In genomic region chrX:76145591-76146309, GRCh38 we compare ENCODE assay signal across 8 cellular contexts. TPM values are rescaled to one million over a fixed set of nuclear protein-coding genes. Genes with fewer than 3 reads are reported as not detected.
A peak's percentile ranks its signal among the peaks of the same experiment; 100 is the strongest.
DNase-seq lines count a peak whose midpoint lies in the region; ATAC-seq, FAIRE-seq and TF ChIP-seq lines count a peak whose summit lies in the region.
"Not testable (repeated sequence)": the region's sequence is repeated elsewhere in the genome, so short reads cannot be mapped to it uniquely, and the experiment has no call there.

No MANE protein-coding gene starts in this region.

- FAIRE-seq in H1 (lab: Jason Lieb, UNC), result not testable (repeated sequence)

- H3K4me3 ChIP-seq in H1 (ENCODE audit: extremely low read depth in 1 of 4, insufficient read depth in 2 of 4, low read depth in 3 of 4, low read length in 4 of 4); lung: not testable (repeated sequence)

- POLR2A ChIA-PET in activated CD8-positive, alpha-beta T cell treated with anti-CD3 and anti-CD28 coated beads, Interleukin-2, amount 10 ng/mL, durations not matched to agents 7 days and 5 days (lab: Charles Lee); H1 (lab: Charles Lee; ENCODE audit: partially characterized antibody): not testable (repeated sequence)

- not testable (repeated sequence) for H3K9ac ChIP-seq in H1 (replicated peaks in 1 of 4; ENCODE audit: extremely low read depth in 1 of 4, low read depth in 3 of 4, low read length in 3 of 4)

- 7% methylated on average over 5 of the region's 23 CpGs; no CpG with 5 or more reads in 1 of the 2 experiments for WGBS in H1 (ENCODE audit: extremely low coverage in 1 of 2, insufficient coverage in 1 of 2, insufficient read length in 1 of 2, insufficient replicate concordance in 2 of 2, low coverage in 1 of 2, low lambda C conversion rate in 2 of 2, missing lambda C conversion rate in 1 of 2), 2 experiments
- WGBS in lung, 2 donors, result 8 to 9% methylated on average over 7 of the region's 23 CpGs

- H3K27me3 ChIP-seq in H1 (replicated peaks in 1 of 4; ENCODE audit: control insufficient read depth in 3 of 4, extremely low read depth in 1 of 4, insufficient read depth in 3 of 4, low read length in 3 of 4); lung (ENCODE audit: control insufficient read depth, insufficient read depth): not testable (repeated sequence)

- not testable (repeated sequence) for H3K36me3 ChIP-seq in H1 (ENCODE audit: control insufficient read depth in 2 of 4, insufficient read depth in 4 of 4, low read length in 3 of 4); lung (ENCODE audit: control insufficient read depth in 2 of 2, insufficient read depth in 2 of 2, low read length in 2 of 2)

- H3K27ac ChIP-seq in H1 (ENCODE audit: low read depth, low read length), result not testable (repeated sequence)
- H3K27ac ChIP-seq in lung (ENCODE audit: low read depth in 1 of 2, low read length in 1 of 2), result peak overlapping the region in 1 of 2 donors; percentile 80

- peaks cover 22% of the 10 kb centered on the region for H3K4me1 Mint-ChIP-seq in activated CD8-positive, alpha-beta T cell treated with anti-CD3 and anti-CD28 coated beads, Interleukin-2, amount 10 ng/mL, durations not matched to agents 7 days and 5 days (ENCODE audit: low read depth)

- not testable (repeated sequence) for H3K79me2 ChIP-seq in H1 (ENCODE audit: control insufficient read depth in 1 of 2, insufficient read depth in 2 of 2, low read length in 2 of 2)

- H4K5ac ChIP-seq in H1 (ENCODE audit: insufficient read length, low read depth, low read length), result not testable (repeated sequence)

- H3K18ac ChIP-seq in H1 (ENCODE audit: extremely low read depth, low read length), result not testable (repeated sequence)

- H2BK20ac ChIP-seq in H1 (ENCODE audit: low read length), result not testable (repeated sequence)

- TF ChIP-seq EP300 in H1 (IDR thresholded peaks at IDR 0.05; ENCODE audit: borderline replicate concordance in 1 of 2, low read depth in 2 of 2, low read length in 2 of 2), result not testable (repeated sequence)

- TF ChIP-seq CTCF in H1 (IDR thresholded peaks at IDR 0.05; ENCODE audit: control extremely low read depth in 1 of 3, insufficient read depth in 1 of 3, low read depth in 1 of 3, low read length in 3 of 3); lung (IDR thresholded peaks at IDR 0.05; ENCODE audit: control extremely low read depth, extremely low read depth): not testable (repeated sequence)

- H3K23ac ChIP-seq in H1 (ENCODE audit: insufficient read length), result not testable (repeated sequence)

- H3K56ac ChIP-seq in H1 (replicated peaks; ENCODE audit: insufficient read length, low read depth, low read length), result peak overlapping the region; percentile 30

- H3K4me2 ChIP-seq in H1 (ENCODE audit: insufficient read depth in 1 of 2, low read depth in 2 of 2, low read length in 2 of 2), result peak overlapping the region; percentile 28 to 59; a peak in 2 of 4 replicates

- not testable (repeated sequence) for H2BK120ac ChIP-seq in H1 (replicated peaks; ENCODE audit: low read depth, low read length)

- H3K27ac Mint-ChIP-seq in activated CD8-positive, alpha-beta T cell treated with anti-CD3 and anti-CD28 coated beads, Interleukin-2, amount 10 ng/mL, durations not matched to agents 7 days and 5 days, result peak overlapping the region; percentile 97

- not testable (repeated sequence) for H3K27me3 Mint-ChIP-seq in activated CD8-positive, alpha-beta T cell treated with anti-CD3 and anti-CD28 coated beads, Interleukin-2, amount 10 ng/mL, durations not matched to agents 7 days and 5 days (ENCODE audit: low read depth)

- H3K4ac ChIP-seq in H1 (replicated peaks; ENCODE audit: insufficient read length, low read depth, low read length), result not testable (repeated sequence)

- not testable (repeated sequence) for TF ChIP-seq POLR2A in H1 (IDR thresholded peaks at IDR 0.05; ENCODE audit: control extremely low read depth in 1 of 2, low read depth in 2 of 2, low read length in 2 of 2)

- ATAC-seq in GM21528 (IDR thresholded peaks at IDR 0.05; ENCODE audit: low FRiP score, unreplicated experiment) (peak; percentile 66), HG03460 (IDR thresholded peaks at IDR 0.05; ENCODE audit: unreplicated experiment) (peak; percentile 48), lung (ENCODE audit: insufficient read depth, low FRiP score) (peak; percentile 75)
- peak; percentile 58 for ATAC-seq in activated CD8-positive, alpha-beta T cell treated with anti-CD3 and anti-CD28 coated beads, Interleukin-2, amount 10 ng/mL, durations not matched to agents 7 days and 5 days

- H2BK5ac ChIP-seq in H1 (ENCODE audit: low read depth, low read length), result not testable (repeated sequence)

- H2AFZ ChIP-seq in H1 (ENCODE audit: low read length), result not testable (repeated sequence)

- not testable (repeated sequence) for H4K20me1 ChIP-seq in H1 (replicated peaks in 1 of 2; ENCODE audit: control insufficient read depth in 1 of 2, insufficient read depth in 2 of 2, low read length in 2 of 2)

- H2BK12ac ChIP-seq in H1 (ENCODE audit: low read depth, low read length), result not testable (repeated sequence)

- not testable (repeated sequence) for H4K91ac ChIP-seq in H1 (replicated peaks; ENCODE audit: insufficient read length, low read length)

- TF ChIP-seq RAD21 in H1 (IDR thresholded peaks at IDR 0.05 in 1 of 2, conservative IDR thresholded peaks at IDR 0.05 in 1 of 2; ENCODE audit: low read depth in 2 of 2, low read length in 2 of 2), result not testable (repeated sequence)

- not testable (repeated sequence) for H2AK5ac ChIP-seq in H1 (ENCODE audit: low read depth, low read length)

- not testable (repeated sequence) for H3K9me3 ChIP-seq in H1 (ENCODE audit: insufficient read depth in 2 of 2, low read depth in 1 of 2, low read length in 1 of 2); lung (ENCODE audit: control insufficient read depth in 2 of 2, insufficient read depth in 1 of 2, low read length in 1 of 2)

- H3K9me3 Mint-ChIP-seq in activated CD8-positive, alpha-beta T cell treated with anti-CD3 and anti-CD28 coated beads, Interleukin-2, amount 10 ng/mL, durations not matched to agents 7 days and 5 days (ENCODE audit: insufficient read depth), result not testable (repeated sequence)

- not testable (repeated sequence) for H2BK15ac ChIP-seq in H1 (ENCODE audit: low read length)

- H4K8ac ChIP-seq in H1 (ENCODE audit: extremely low read depth, insufficient read depth, low read length), result not testable (repeated sequence)

- H3K4me3 Mint-ChIP-seq in activated CD8-positive, alpha-beta T cell treated with anti-CD3 and anti-CD28 coated beads, Interleukin-2, amount 10 ng/mL, durations not matched to agents 7 days and 5 days, result peak overlapping the region; percentile 79

- H3K23me2 ChIP-seq in H1 (ENCODE audit: low read depth, low read length), result not testable (repeated sequence)

- not testable (repeated sequence) for H3K36me3 Mint-ChIP-seq in activated CD8-positive, alpha-beta T cell treated with anti-CD3 and anti-CD28 coated beads, Interleukin-2, amount 10 ng/mL, durations not matched to agents 7 days and 5 days (ENCODE audit: low read depth)

- H3K79me1 ChIP-seq in H1 (ENCODE audit: low read depth, low read length), result not testable (repeated sequence)

- H3K4me1 ChIP-seq in H1 (replicated peaks in 1 of 4; ENCODE audit: control insufficient read depth in 3 of 4, insufficient read depth in 4 of 4, low read length in 3 of 4); lung (ENCODE audit: control insufficient read depth in 2 of 2, insufficient read depth in 2 of 2, low read length in 2 of 2): not testable (repeated sequence)

- DNase-seq in DMS53 (lab: John Stamatoyannopoulos, UW) (peak; percentile 53), NOMO-1 treated with DMSO at 0.1 percent for 48 hours (lab: John Stamatoyannopoulos, UW; ENCODE audit: unreplicated experiment) (peak; percentile 27), H1 (ENCODE audit: low read depth in 1 of 2, low spot score in 2 of 2) (peak in 1 of 2 experiments; percentile 37)
- DNase-seq in activated CD8-positive, alpha-beta T cell treated with anti-CD3 and anti-CD28 coated beads, Interleukin-2, amount 10 ng/mL, durations not matched to agents 7 days and 5 days, result peak; percentile 66
- DNase-seq in lung (ENCODE audit: low spot score), result not testable (repeated sequence)
- peak; percentile 24 for DNase-seq in stimulated activated CD8-positive, alpha-beta memory T cell treated with anti-CD3 and anti-CD28 coated beads, Interleukin-4, amount 100 ng/mL, for 24 hours (ENCODE audit: low read depth)

- not testable (repeated sequence) for H3K14ac ChIP-seq in H1 (ENCODE audit: insufficient read length)

- CTCF ChIA-PET in activated CD8-positive, alpha-beta T cell treated with anti-CD3 and anti-CD28 coated beads, Interleukin-2, amount 10 ng/mL, durations not matched to agents 7 days and 5 days (lab: Charles Lee); H1 (lab: Charles Lee; ENCODE audit: partially characterized antibody): not testable (repeated sequence)

RNA-seq across cellular contexts. Expression of gene PBDC1, which starts 27.1 kb away (rescaled TPM):
- 10 to 100 TPM; 25.1 to 28.3 TPM for total RNA-seq in activated CD8-positive, alpha-beta T cell treated with anti-CD3 and anti-CD28 coated beads, Interleukin-2, amount 10 ng/mL, durations not matched to agents 7 days and 5 days
- 47.3 and 49.2 TPM in 2 replicates for total RNA-seq in H1 (2021; fragmentation: NEBNext Ultra II Directional; extraction: Animal tissue kit (Norgen Biotek cat#: 25700))
- 21.9 and 25.6 TPM in 2 replicates for polyA plus RNA-seq in H1 (2011; rRNA removed)
- 31.0 TPM for polyA plus RNA-seq in H1 (2011; cell fraction: cytosol; rRNA removed)
- 18.0 TPM for polyA plus RNA-seq in H1 (2011; cell fraction: nucleus; rRNA removed)
- 43.4 to 58.4 TPM (median 51.2 TPM) in 4 replicates for polyA plus RNA-seq in H1 (2012, experiment 1 of 2)
- 9.0 TPM for polyA plus RNA-seq in H1 (2012, experiment 2 of 2)
- polyA plus RNA-seq in H1 (2013, experiment 1 of 2), result 41.7 TPM
- polyA plus RNA-seq in H1 (2013, experiment 2 of 2), result 42.6 TPM
- 42.3 and 43.3 TPM in 2 replicates for polyA minus RNA-seq in H1 (2011; rRNA and poly(A)+ RNA removed)
- 17.9 TPM for polyA minus RNA-seq in H1 (2011; cell fraction: cytosol; rRNA and poly(A)+ RNA removed)
- 17.6 TPM for polyA minus RNA-seq in H1 (2011; cell fraction: nucleus; rRNA and poly(A)+ RNA removed)
- 10 to 100 TPM; 14.9 to 23.2 TPM for total RNA-seq in lung
- polyA plus RNA-seq in lung, result 10 to 100 TPM; 26.2 to 26.9 TPM
